In the genomic region with DNA sequence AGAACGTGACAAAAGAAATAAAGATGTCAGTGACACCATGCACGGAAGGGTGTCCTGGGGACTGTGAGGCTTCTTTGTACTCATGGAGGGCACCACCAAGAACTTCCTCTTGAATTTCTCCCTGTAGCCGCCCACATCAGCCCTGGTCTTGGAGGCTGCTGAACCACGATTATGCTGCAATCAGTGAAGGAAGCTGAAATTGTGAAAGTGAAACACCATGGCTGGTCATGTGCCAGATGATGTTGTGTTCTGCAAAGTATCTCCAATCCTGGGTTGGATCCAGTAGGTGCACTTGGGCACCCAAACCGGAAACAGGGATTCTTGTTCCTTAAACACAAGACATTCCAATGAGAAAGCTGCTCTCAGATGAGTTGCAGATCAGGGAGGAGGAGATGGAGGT, we compare ENCODE assay signal across 10 cellular contexts.
A peak's percentile ranks its signal among the peaks of the same experiment; 100 is the strongest.
DNase-seq lines count a peak whose midpoint lies in the region; ATAC-seq, FAIRE-seq and TF ChIP-seq lines count a peak whose summit lies in the region.
"Had no signal": no experiment of that assay in that cellular context is flagged by ENCODE, and none has a peak within 500 bp of the region (broad histone marks: within the 10 kb centered on the region; RNA-seq: fewer than 3 reads in every experiment).

No MANE protein-coding gene starts in this region.

- no peaks in the 10 kb centered on the region for H3K4me1 Mint-ChIP-seq in activated naive CD4-positive, alpha-beta T cell treated with anti-CD3 and anti-CD28 coated beads, Interleukin-2, amount 10 ng/mL, durations not matched to agents 7 days and 5 days

- TF ChIP-seq POLR2A in upper lobe of left lung (IDR thresholded peaks at IDR 0.05) (no peak), H54 (IDR thresholded peaks at IDR 0.05; ENCODE audit: low read depth, low read length) (no peak)

- no peaks in the 10 kb centered on the region for H3K36me3 ChIP-seq in upper lobe of left lung
- H3K36me3 ChIP-seq: HAP-1 had no signal

- TF ChIP-seq CTCF in fibroblast of the aortic adventitia (IDR thresholded peaks at IDR 0.05; ENCODE audit: insufficient read depth, low read length), result no peak
- no peak for TF ChIP-seq CTCF in upper lobe of left lung (IDR thresholded peaks at IDR 0.05)

- no peak for TF ChIP-seq EP300 in upper lobe of left lung (IDR thresholded peaks at IDR 0.05)

- H3K27ac ChIP-seq in upper lobe of left lung, result no peak overlapping the region

- FAIRE-seq in H54 (lab: Jason Lieb, UNC), result no peak

- peak; percentile 65 for DNase-seq in activated naive CD4-positive, alpha-beta T cell treated with anti-CD3 and anti-CD28 coated beads, Interleukin-2, amount 10 ng/mL, durations not matched to agents 7 days and 5 days
- no peak for DNase-seq in activated naive CD4-positive, alpha-beta T cell treated with anti-CD3 and anti-CD28 coated beads, Interleukin-2, amount 50 U/mL, for 16 hours
- DNase-seq in fibroblast of the aortic adventitia (ENCODE audit: low read depth), result peak; percentile 4
- peak in 1 of 2 donors; percentile 84 for DNase-seq in upper lobe of left lung
- DNase-seq in H54 (ENCODE audit: insufficient read length, low spot score), result no peak
- no peak for DNase-seq in iPS-NIHi11 (ENCODE audit: low spot score)
- no peak for DNase-seq in HUDEP-2 (lab: John Stamatoyannopoulos, UW; ENCODE audit: unreplicated experiment in 76 of 76)

- H3K9me3 Mint-ChIP-seq in activated naive CD4-positive, alpha-beta T cell treated with anti-CD3 and anti-CD28 coated beads, Interleukin-2, amount 10 ng/mL, durations not matched to agents 7 days and 5 days, result no peaks in the 10 kb centered on the region
- H3K9me3 Mint-ChIP-seq: stimulated activated naive CD8-positive, alpha-beta T cell treated with anti-CD3 and anti-CD28 coated beads, Interleukin-15, Interleukin-2, amounts not matched to agents 100 ng/mL and 50 ng/mL, for 24 hours had no signal

- H3K4me1 ChIP-seq in upper lobe of left lung, result peaks cover 0 to 6% (median 0%) of the 10 kb centered on the region in 4 donors
- H3K4me1 ChIP-seq: HAP-1 had no signal

- peaks cover 4% of the 10 kb centered on the region for H3K27me3 Mint-ChIP-seq in activated naive CD4-positive, alpha-beta T cell treated with anti-CD3 and anti-CD28 coated beads, Interleukin-2, amount 10 ng/mL, durations not matched to agents 7 days and 5 days

- no peak overlapping the region for H3K4me3 Mint-ChIP-seq in activated naive CD4-positive, alpha-beta T cell treated with anti-CD3 and anti-CD28 coated beads, Interleukin-2, amount 10 ng/mL, durations not matched to agents 7 days and 5 days
- H3K4me3 Mint-ChIP-seq: stimulated activated naive CD8-positive, alpha-beta T cell treated with anti-CD3 and anti-CD28 coated beads, Interleukin-15, Interleukin-2, amounts not matched to agents 100 ng/mL and 50 ng/mL, for 24 hours had no signal

- CTCF ChIA-PET in activated naive CD4-positive, alpha-beta T cell treated with anti-CD3 and anti-CD28 coated beads, Interleukin-2, amount 10 ng/mL, durations not matched to agents 7 days and 5 days (lab: Charles Lee), result interaction anchor here (0.8 kb wide), 1 partner anchor 638 kb away, joined by 3 read pairs; no protein-coding TSS in a partner anchor

- H3K36me3 Mint-ChIP-seq in activated naive CD4-positive, alpha-beta T cell treated with anti-CD3 and anti-CD28 coated beads, Interleukin-2, amount 10 ng/mL, durations not matched to agents 7 days and 5 days, result no peaks in the 10 kb centered on the region

- no peaks in the 10 kb centered on the region for H3K27me3 ChIP-seq in upper lobe of left lung

- WGBS in upper lobe of left lung, 2 donors, result 41 to 42% methylated on average over 5 of the region's 5 CpGs

- H3K9me3 ChIP-seq in upper lobe of left lung, result no peaks in the 10 kb centered on the region

- ATAC-seq in HG03575 (IDR thresholded peaks at IDR 0.05; ENCODE audit: extremely low read depth, insufficient number of reproducible peaks, low FRiP score, unreplicated experiment), result peak; percentile 39
- ATAC-seq in upper lobe of left lung (ENCODE audit: low FRiP score in 2 of 2), result peak; percentile 31 to 68

- H3K4me3 ChIP-seq in fibroblast of the aortic adventitia (ENCODE audit: low read depth, low read length), result no peak overlapping the region
- no peak overlapping the region for H3K4me3 ChIP-seq in upper lobe of left lung
- H3K4me3 ChIP-seq: HAP-1 had no signal

- H3K27ac Mint-ChIP-seq in activated naive CD4-positive, alpha-beta T cell treated with anti-CD3 and anti-CD28 coated beads, Interleukin-2, amount 10 ng/mL, durations not matched to agents 7 days and 5 days, result no peak overlapping the region
- H3K27ac Mint-ChIP-seq: stimulated activated naive CD8-positive, alpha-beta T cell treated with anti-CD3 and anti-CD28 coated beads, Interleukin-15, Interleukin-2, amounts not matched to agents 100 ng/mL and 50 ng/mL, for 24 hours had no signal

Comparison
In these comparisons a context has a peak if more than half of its experiments do, and no peak if none do; other contexts are left out.
1. DNase-seq: peak in activated naive CD4-positive, alpha-beta T cell treated with anti-CD3 and anti-CD28 coated beads, Interleukin-2, amount 10 ng/mL, durations not matched to agents 7 days and 5 days (single experiment) and fibroblast of the aortic adventitia (single experiment); none in activated naive CD4-positive, alpha-beta T cell treated with anti-CD3 and anti-CD28 coated beads, Interleukin-2, amount 50 U/mL, for 16 hours (single experiment), H54 (single experiment), iPS-NIHi11 (single experiment) and HUDEP-2 (0 of 76).